ENCODE assay signal across 22 cellular contexts in genomic region chr7:100418930-100419659, GRCh38. TPM values are rescaled to one million over a fixed set of nuclear protein-coding genes. Genes with fewer than 3 reads are reported as not detected.
DNase-seq lines count a peak whose midpoint lies in the region; ATAC-seq and TF ChIP-seq lines count a peak whose summit lies in the region.
"Had no signal": no experiment of that assay in that cellular context is flagged by ENCODE, and none has a peak within 500 bp of the region (broad histone marks: within the 10 kb centered on the region; RNA-seq: fewer than 3 reads in every experiment).

No MANE protein-coding gene starts in this region.

- no peaks in the 10 kb centered on the region for H3K27me3 Mint-ChIP-seq in stimulated activated memory B cell treated with anti-CD40 and anti-IgM and Interleukin-4, amounts not matched to agents 10 μg/mL and 1 μg/mL and 100 μg/mL, for 72 hours
- H3K27me3 Mint-ChIP-seq: IgD-negative memory B cell; stimulated activated naive CD8-positive, alpha-beta T cell treated with anti-CD3 and anti-CD28 coated beads, Interleukin-15, amount 100 ng/mL, for 72 hours had no signal

- H2AFZ ChIP-seq in MM.1S (ENCODE audit: low read length) = 0 out of 2 replicates have a peak overlapping the region, but pooled peaks have one; percentile 27

- H3K9me3 ChIP-seq in MM.1S (replicated peaks; ENCODE audit: insufficient read depth, low read length) (no peaks in the 10 kb centered on the region), right cardiac atrium (ENCODE audit: control insufficient read depth, low read length) (no peaks in the 10 kb centered on the region)
- H3K9me3 ChIP-seq: breast epithelium, mucosa of descending colon, thyroid gland had no signal

- H3K4me2 ChIP-seq in MM.1S (ENCODE audit: low read depth, low read length) = peak overlapping the region; percentile 28

- H3K9me2 ChIP-seq in MM.1S (replicated peaks; ENCODE audit: insufficient read depth, low read length) = no peaks in the 10 kb centered on the region

- no peaks in the 10 kb centered on the region for H4K20me1 ChIP-seq in MM.1S (ENCODE audit: insufficient read depth, low read length)

- H3K27ac Mint-ChIP-seq in stimulated activated memory B cell treated with anti-CD40 and anti-IgM and Interleukin-4, amounts not matched to agents 10 μg/mL and 1 μg/mL and 100 μg/mL, for 72 hours = peak overlapping the region; percentile 57
- H3K27ac Mint-ChIP-seq: activated CD4-positive, alpha-beta T cell treated with anti-CD3 and anti-CD28 coated beads, Interleukin-2, amount 10 ng/mL, durations not matched to agents 7 days and 5 days; nephron progenitor cell had no signal

- peak; percentile 53 for ATAC-seq in stimulated activated memory B cell treated with anti-CD40 and anti-IgM and Interleukin-4, amounts not matched to agents 10 μg/mL and 1 μg/mL and 100 μg/mL, for 72 hours
- ATAC-seq in GM21526 (IDR thresholded peaks at IDR 0.05; ENCODE audit: low FRiP score, unreplicated experiment) (no peak), right cardiac atrium (no peak)
- ATAC-seq: mucosa of descending colon; sciatic nerve; stimulated activated naive CD8-positive, alpha-beta T cell treated with anti-CD3 and anti-CD28 coated beads, Interleukin-15, amount 100 ng/mL, for 72 hours had no signal

- H3K4me1 ChIP-seq in MM.1S (ENCODE audit: low read length) (peaks cover 32% of the 10 kb centered on the region), right cardiac atrium (ENCODE audit: control insufficient read depth, insufficient read depth, low read length) (no peaks in the 10 kb centered on the region)
- H3K4me1 ChIP-seq: breast epithelium, thyroid gland had no signal

- no peaks in the 10 kb centered on the region for H3K79me2 ChIP-seq in MM.1S (ENCODE audit: low read length)

- H3K36me3 ChIP-seq in MM.1S (replicated peaks; ENCODE audit: insufficient read depth, low read length) = no peaks in the 10 kb centered on the region
- H3K36me3 ChIP-seq: breast epithelium, thyroid gland had no signal

- H3F3A ChIP-seq in MM.1S (ENCODE audit: insufficient read depth, low read length) = peaks cover 9% of the 10 kb centered on the region

- H3K27ac ChIP-seq in MM.1S (ENCODE audit: low read length) (peak overlapping the region; percentile 8; the same call in 1 of the 2 replicates), right cardiac atrium (ENCODE audit: low read length) (no peak overlapping the region)
- H3K27ac ChIP-seq: breast epithelium, thyroid gland had no signal

- H3K9ac ChIP-seq in MM.1S (ENCODE audit: low read length) = no peak overlapping the region

- H3K4me3 ChIP-seq in MM.1S (ENCODE audit: low read length) (no peak overlapping the region), choroid plexus epithelial cell (ENCODE audit: low read depth, low read length) (no peak overlapping the region), right cardiac atrium (ENCODE audit: low read length) (no peak overlapping the region)
- H3K4me3 ChIP-seq: breast epithelium, mucosa of descending colon, thyroid gland had no signal

- DNase-seq in MM.1S (no peak), choroid plexus epithelial cell (ENCODE audit: low read depth) (peak; percentile 13), NCI-H524 treated with DMSO at 0.1 percent for 48 hours (lab: John Stamatoyannopoulos, UW) (no peak), right cardiac atrium (no peak)
- DNase-seq: activated CD4-positive, alpha-beta T cell treated with anti-CD3 and anti-CD28 coated beads, Interleukin-2, amount 10 ng/mL, durations not matched to agents 7 days and 5 days; activated naive CD4-positive, alpha-beta T cell; activated T-cell treated with anti-CD3 and anti-CD28 coated beads, Interleukin-2, amount 50 U/mL, for 48 hours; mucosa of descending colon; NCI-H2171; NCI-H510A treated with DMSO at 0.1 percent for 48 hours; nephron progenitor cell; stimulated activated naive CD8-positive, alpha-beta T cell treated with anti-CD3 and anti-CD28 coated beads, Interleukin-15, amount 100 ng/mL, for 72 hours; T-helper 2 cell; thyroid gland had no signal

- intact Hi-C loops in right cardiac atrium (cut with DNase I) = no loop called here

- no peaks in the 10 kb centered on the region for H3K9me3 Mint-ChIP-seq in stimulated activated memory B cell treated with anti-CD40 and anti-IgM and Interleukin-4, amounts not matched to agents 10 μg/mL and 1 μg/mL and 100 μg/mL, for 72 hours
- H3K9me3 Mint-ChIP-seq: activated CD4-positive, alpha-beta T cell treated with anti-CD3 and anti-CD28 coated beads, Interleukin-2, amount 10 ng/mL, durations not matched to agents 7 days and 5 days; IgD-negative memory B cell; nephron progenitor cell; stimulated activated naive CD8-positive, alpha-beta T cell treated with anti-CD3 and anti-CD28 coated beads, Interleukin-15, amount 100 ng/mL, for 72 hours had no signal

- 93% methylated on average over 1 of the region's 1 CpG for WGBS in right cardiac atrium

- H3K4me3 Mint-ChIP-seq in stimulated activated memory B cell treated with anti-CD40 and anti-IgM and Interleukin-4, amounts not matched to agents 10 μg/mL and 1 μg/mL and 100 μg/mL, for 72 hours = no peak overlapping the region
- H3K4me3 Mint-ChIP-seq: activated CD4-positive, alpha-beta T cell treated with anti-CD3 and anti-CD28 coated beads, Interleukin-2, amount 10 ng/mL, durations not matched to agents 7 days and 5 days; IgD-negative memory B cell; nephron progenitor cell; stimulated activated naive CD8-positive, alpha-beta T cell treated with anti-CD3 and anti-CD28 coated beads, Interleukin-15, amount 100 ng/mL, for 72 hours had no signal

- H3K36me3 Mint-ChIP-seq in stimulated activated memory B cell treated with anti-CD40 and anti-IgM and Interleukin-4, amounts not matched to agents 10 μg/mL and 1 μg/mL and 100 μg/mL, for 72 hours = peaks cover 10% of the 10 kb centered on the region

- peaks cover 22% of the 10 kb centered on the region for H3K4me1 Mint-ChIP-seq in stimulated activated memory B cell treated with anti-CD40 and anti-IgM and Interleukin-4, amounts not matched to agents 10 μg/mL and 1 μg/mL and 100 μg/mL, for 72 hours
- H3K4me1 Mint-ChIP-seq: activated CD4-positive, alpha-beta T cell treated with anti-CD3 and anti-CD28 coated beads, Interleukin-2, amount 10 ng/mL, durations not matched to agents 7 days and 5 days had no signal

- TF ChIP-seq CTCF in GM12873 (IDR thresholded peaks at IDR 0.05; ENCODE audit: insufficient read depth, low read depth, low read length, missing control alignments) (peak; percentile 29), MM.1S (IDR thresholded peaks at IDR 0.05; ENCODE audit: low read length) (peak; percentile 18), choroid plexus epithelial cell (conservative IDR thresholded peaks at IDR 0.05; ENCODE audit: low read depth, low read length) (no peak)

- H3K27me3 ChIP-seq in MM.1S (replicated peaks; ENCODE audit: insufficient read depth, low read length) = no peaks in the 10 kb centered on the region
- H3K27me3 ChIP-seq in right cardiac atrium (ENCODE audit: control insufficient read depth, insufficient read depth) = no peaks in the 10 kb centered on the region
- H3K27me3 ChIP-seq: breast epithelium, thyroid gland had no signal

RNA-seq across cellular contexts. Expression of gene ZCWPW1, which starts 9.4 kb away (rescaled TPM):
- total RNA-seq in right cardiac atrium = 1 to 10 TPM; 3.5 to 5.3 (median 4.4) TPM
- polyA plus RNA-seq in right cardiac atrium = 4.9 TPM

RNA-seq across cellular contexts. Expression of gene MEPCE, which starts 10.5 kb away (rescaled TPM):
- 10 to 100 TPM; 18.7 to 24.6 (median 23.2) TPM for total RNA-seq in right cardiac atrium
- polyA plus RNA-seq in right cardiac atrium = 20.4 TPM

RNA-seq across cellular contexts. Expression of gene PPP1R35, which starts 17.2 kb away (rescaled TPM):
- total RNA-seq in right cardiac atrium = 10 to 100 TPM; 14.8 to 17.7 (median 16.5) TPM
- polyA plus RNA-seq in right cardiac atrium = 20.3 TPM

RNA-seq across cellular contexts. Expression of gene SPACDR, which starts 45.0 kb away (rescaled TPM):
- total RNA-seq in right cardiac atrium = under 1 TPM in 1 of 4 donors, not detected in 3; 0.44 TPM
- 0.11 TPM for polyA plus RNA-seq in right cardiac atrium
- total RNA-seq: breast epithelium, glomerular endothelial cell, SK-MEL-5 had no signal

RNA-seq across cellular contexts. Expression of gene PILRA, which starts 45.8 kb away (rescaled TPM):
- 1 to 10 TPM; 3.9 to 5.3 (median 4.9) TPM for total RNA-seq in right cardiac atrium
- 2.3 TPM for polyA plus RNA-seq in right cardiac atrium
- total RNA-seq: SK-MEL-5 had no signal
